ENCODE assay signal across 1 cellular context in the genomic region with DNA sequence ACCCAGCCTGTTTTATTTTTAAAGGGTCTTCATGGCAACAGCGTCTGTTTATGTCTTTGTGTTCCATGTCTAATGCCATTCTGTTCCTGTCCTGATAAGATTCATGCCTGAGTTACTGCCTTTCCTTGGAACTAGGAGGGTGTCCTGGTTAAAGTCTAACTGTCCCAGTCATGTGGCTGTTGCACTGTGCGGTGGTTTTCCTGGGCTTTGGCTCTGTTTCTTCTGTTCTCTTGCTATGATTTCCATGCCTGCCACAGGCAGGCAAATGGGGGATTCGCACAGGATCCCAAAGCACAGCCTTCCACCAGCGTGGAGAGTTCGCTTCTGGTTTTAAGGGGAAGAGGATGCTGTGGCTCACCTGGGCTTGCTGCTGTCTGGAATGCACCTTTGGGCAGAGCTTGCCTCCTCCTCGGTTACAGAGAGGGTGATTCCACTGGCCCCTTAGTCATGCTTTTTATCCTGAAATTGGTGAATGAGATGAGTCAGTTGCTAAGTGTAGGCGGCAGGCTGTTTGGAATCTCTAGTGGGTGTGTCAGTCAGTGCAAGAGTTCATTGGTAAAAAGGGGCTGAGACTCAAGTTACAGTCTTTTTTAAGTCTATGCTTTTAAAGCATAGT.
TF ChIP-seq lines count a peak whose summit lies in the region.

No MANE protein-coding gene starts in this region.

TF ChIP-seq in K562, 482 proteins besides CTCF, POLR2A, EP300 and RAD21 (continued from another document and continues in another):
- TF ChIP-seq, protein P1, sequence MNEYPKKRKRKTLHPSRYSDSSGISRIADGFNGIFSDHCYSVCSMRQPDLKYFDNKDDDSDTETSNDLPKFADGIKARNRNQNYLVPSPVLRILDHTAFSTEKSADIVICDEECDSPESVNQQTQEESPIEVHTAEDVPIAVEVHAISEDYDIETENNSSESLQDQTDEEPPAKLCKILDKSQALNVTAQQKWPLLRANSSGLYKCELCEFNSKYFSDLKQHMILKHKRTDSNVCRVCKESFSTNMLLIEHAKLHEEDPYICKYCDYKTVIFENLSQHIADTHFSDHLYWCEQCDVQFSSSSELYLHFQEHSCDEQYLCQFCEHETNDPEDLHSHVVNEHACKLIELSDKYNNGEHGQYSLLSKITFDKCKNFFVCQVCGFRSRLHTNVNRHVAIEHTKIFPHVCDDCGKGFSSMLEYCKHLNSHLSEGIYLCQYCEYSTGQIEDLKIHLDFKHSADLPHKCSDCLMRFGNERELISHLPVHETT (CRISPR knock-in tag; conservative IDR thresholded peaks at IDR 0.05 in 1 of 2, IDR thresholded peaks at IDR 0.05 in 1 of 2) = no peak
- TF ChIP-seq TEAD4 (IDR thresholded peaks at IDR 0.05; ENCODE audit: low read length) (peak; percentile 19), TEAD4 (CRISPR knock-in tag; IDR thresholded peaks at IDR 0.05; ENCODE audit: borderline replicate concordance) (no peak), NEUROD1 (IDR thresholded peaks at IDR 0.05; ENCODE audit: borderline replicate concordance, low read depth, low read length, partially characterized antibody) (peak; percentile 58), NFRKB (IDR thresholded peaks at IDR 0.05; ENCODE audit: low read depth) (no peak), ILK (tag; IDR thresholded peaks at IDR 0.05; ENCODE audit: borderline replicate concordance, low read depth) (no peak), ZNF311 (CRISPR knock-in tag; IDR thresholded peaks at IDR 0.05) (no peak), FOXJ2 (tag; IDR thresholded peaks at IDR 0.05) (peak; percentile 86), MAFG (tag; conservative IDR thresholded peaks at IDR 0.05) (peak; percentile 38; the same call in 1 of the 2 replicates), ZNF239 (CRISPR knock-in tag; IDR thresholded peaks at IDR 0.05) (no peak), NCOA2 (IDR thresholded peaks at IDR 0.05; ENCODE audit: partially characterized antibody in 2 of 2) (no peak), PRPF4 (IDR thresholded peaks at IDR 0.05; ENCODE audit: insufficient read depth, low read depth, low read length, poor library complexity, severe bottlenecking) (no peak), ZFX (CRISPR knock-in tag; IDR thresholded peaks at IDR 0.05) (no peak), PYGO2 (tag; IDR thresholded peaks at IDR 0.05) (no peak), MIER1 (IDR thresholded peaks at IDR 0.05; ENCODE audit: low read depth) (no peak), HEY1 (CRISPR knock-in tag; IDR thresholded peaks at IDR 0.05; ENCODE audit: borderline replicate concordance) (no peak), TAF9B (IDR thresholded peaks at IDR 0.05; ENCODE audit: partially characterized antibody) (peak; percentile 41), CREB1 (IDR thresholded peaks at IDR 0.05) (no peak), CREB1 (CRISPR knock-in tag; IDR thresholded peaks at IDR 0.05) (no peak), HMGN3 (IDR thresholded peaks at IDR 0.05; ENCODE audit: borderline replicate concordance, extremely low read depth, insufficient read length, low read depth, low read length) (no peak), RCOR1 (IDR thresholded peaks at IDR 0.05; ENCODE audit: borderline replicate concordance in 1 of 2, low read depth in 2 of 2, low read length in 2 of 2) (0 out of 4 replicates have a peak, but pooled peaks of 1 of the 2 experiments have one; percentile 12), BHLHE40 (IDR thresholded peaks at IDR 0.05; ENCODE audit: low read length) (no peak; the same call in 1 of the 2 replicates), RBBP5 (IDR thresholded peaks at IDR 0.05; ENCODE audit: borderline replicate concordance, insufficient read depth, low read length, poor library complexity, severe bottlenecking) (peak; percentile 23), ZNF507 (tag; conservative IDR thresholded peaks at IDR 0.05) (no peak), ZNF324 (CRISPR knock-in tag; IDR thresholded peaks at IDR 0.05) (no peak), ZNF184 (CRISPR knock-in tag; IDR thresholded peaks at IDR 0.05) (no peak), FOXJ3 (CRISPR knock-in tag; IDR thresholded peaks at IDR 0.05) (no peak), ZNF121 (CRISPR knock-in tag; conservative IDR thresholded peaks at IDR 0.05) (no peak), FOXK1 (CRISPR knock-in tag; IDR thresholded peaks at IDR 0.05; ENCODE audit: borderline replicate concordance) (no peak), KLF1 (tag; IDR thresholded peaks at IDR 0.05) (no peak), HIVEP1 (CRISPR knock-in tag; IDR thresholded peaks at IDR 0.05) (no peak), TCF7L2 (IDR thresholded peaks at IDR 0.05; ENCODE audit: low read depth, low read length) (no peak), EGR1 (conservative IDR thresholded peaks at IDR 0.05) (peak; percentile 94), HMG20A (CRISPR knock-in tag; conservative IDR thresholded peaks at IDR 0.05) (no peak), FOS (IDR thresholded peaks at IDR 0.05; ENCODE audit: extremely low read depth, insufficient read length) (peak; percentile 27), HDAC8 (tag; IDR thresholded peaks at IDR 0.05) (no peak), CHCHD3 (CRISPR knock-in tag; IDR thresholded peaks at IDR 0.05) (no peak), LCOR (CRISPR knock-in tag; IDR thresholded peaks at IDR 0.05) (0 out of 2 replicates have a peak, but pooled peaks have one; percentile 30), TCF3 (CRISPR knock-in tag; IDR thresholded peaks at IDR 0.05) (0 out of 2 replicates have a peak, but pooled peaks have one; percentile 6)
- TF ChIP-seq, protein P2, sequence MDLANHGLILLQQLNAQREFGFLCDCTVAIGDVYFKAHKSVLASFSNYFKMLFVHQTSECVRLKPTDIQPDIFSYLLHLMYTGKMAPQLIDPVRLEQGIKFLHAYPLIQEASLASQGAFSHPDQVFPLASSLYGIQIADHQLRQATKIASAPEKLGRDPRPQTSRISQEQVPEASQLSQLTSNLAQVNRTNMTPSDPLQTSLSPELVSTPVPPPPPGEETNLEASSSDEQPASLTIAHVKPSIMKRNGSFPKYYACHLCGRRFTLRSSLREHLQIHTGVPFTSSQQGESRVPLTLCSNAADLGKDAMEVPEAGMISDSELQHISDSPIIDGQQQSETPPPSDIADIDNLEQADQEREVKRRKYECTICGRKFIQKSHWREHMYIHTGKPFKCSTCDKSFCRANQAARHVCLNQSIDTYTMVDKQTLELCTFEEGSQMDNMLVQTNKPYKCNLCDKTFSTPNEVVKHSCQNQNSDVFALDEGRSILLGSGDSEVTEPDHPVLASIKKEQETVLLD (IDR thresholded peaks at IDR 0.05) = peak; percentile 33; the same call in 1 of the 2 replicates
- TF ChIP-seq, protein P3, sequence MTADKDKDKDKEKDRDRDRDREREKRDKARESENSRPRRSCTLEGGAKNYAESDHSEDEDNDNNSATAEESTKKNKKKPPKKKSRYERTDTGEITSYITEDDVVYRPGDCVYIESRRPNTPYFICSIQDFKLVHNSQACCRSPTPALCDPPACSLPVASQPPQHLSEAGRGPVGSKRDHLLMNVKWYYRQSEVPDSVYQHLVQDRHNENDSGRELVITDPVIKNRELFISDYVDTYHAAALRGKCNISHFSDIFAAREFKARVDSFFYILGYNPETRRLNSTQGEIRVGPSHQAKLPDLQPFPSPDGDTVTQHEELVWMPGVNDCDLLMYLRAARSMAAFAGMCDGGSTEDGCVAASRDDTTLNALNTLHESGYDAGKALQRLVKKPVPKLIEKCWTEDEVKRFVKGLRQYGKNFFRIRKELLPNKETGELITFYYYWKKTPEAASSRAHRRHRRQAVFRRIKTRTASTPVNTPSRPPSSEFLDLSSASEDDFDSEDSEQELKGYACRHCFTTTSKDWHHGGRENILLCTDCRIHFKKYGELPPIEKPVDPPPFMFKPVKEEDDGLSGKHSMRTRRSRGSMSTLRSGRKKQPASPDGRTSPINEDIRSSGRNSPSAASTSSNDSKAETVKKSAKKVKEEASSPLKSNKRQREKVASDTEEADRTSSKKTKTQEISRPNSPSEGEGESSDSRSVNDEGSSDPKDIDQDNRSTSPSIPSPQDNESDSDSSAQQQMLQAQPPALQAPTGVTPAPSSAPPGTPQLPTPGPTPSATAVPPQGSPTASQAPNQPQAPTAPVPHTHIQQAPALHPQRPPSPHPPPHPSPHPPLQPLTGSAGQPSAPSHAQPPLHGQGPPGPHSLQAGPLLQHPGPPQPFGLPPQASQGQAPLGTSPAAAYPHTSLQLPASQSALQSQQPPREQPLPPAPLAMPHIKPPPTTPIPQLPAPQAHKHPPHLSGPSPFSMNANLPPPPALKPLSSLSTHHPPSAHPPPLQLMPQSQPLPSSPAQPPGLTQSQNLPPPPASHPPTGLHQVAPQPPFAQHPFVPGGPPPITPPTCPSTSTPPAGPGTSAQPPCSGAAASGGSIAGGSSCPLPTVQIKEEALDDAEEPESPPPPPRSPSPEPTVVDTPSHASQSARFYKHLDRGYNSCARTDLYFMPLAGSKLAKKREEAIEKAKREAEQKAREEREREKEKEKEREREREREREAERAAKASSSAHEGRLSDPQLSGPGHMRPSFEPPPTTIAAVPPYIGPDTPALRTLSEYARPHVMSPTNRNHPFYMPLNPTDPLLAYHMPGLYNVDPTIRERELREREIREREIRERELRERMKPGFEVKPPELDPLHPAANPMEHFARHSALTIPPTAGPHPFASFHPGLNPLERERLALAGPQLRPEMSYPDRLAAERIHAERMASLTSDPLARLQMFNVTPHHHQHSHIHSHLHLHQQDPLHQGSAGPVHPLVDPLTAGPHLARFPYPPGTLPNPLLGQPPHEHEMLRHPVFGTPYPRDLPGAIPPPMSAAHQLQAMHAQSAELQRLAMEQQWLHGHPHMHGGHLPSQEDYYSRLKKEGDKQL (CRISPR knock-in tag; IDR thresholded peaks at IDR 0.05; ENCODE audit: borderline replicate concordance) = no peak
- TF ChIP-seq, protein P4, sequence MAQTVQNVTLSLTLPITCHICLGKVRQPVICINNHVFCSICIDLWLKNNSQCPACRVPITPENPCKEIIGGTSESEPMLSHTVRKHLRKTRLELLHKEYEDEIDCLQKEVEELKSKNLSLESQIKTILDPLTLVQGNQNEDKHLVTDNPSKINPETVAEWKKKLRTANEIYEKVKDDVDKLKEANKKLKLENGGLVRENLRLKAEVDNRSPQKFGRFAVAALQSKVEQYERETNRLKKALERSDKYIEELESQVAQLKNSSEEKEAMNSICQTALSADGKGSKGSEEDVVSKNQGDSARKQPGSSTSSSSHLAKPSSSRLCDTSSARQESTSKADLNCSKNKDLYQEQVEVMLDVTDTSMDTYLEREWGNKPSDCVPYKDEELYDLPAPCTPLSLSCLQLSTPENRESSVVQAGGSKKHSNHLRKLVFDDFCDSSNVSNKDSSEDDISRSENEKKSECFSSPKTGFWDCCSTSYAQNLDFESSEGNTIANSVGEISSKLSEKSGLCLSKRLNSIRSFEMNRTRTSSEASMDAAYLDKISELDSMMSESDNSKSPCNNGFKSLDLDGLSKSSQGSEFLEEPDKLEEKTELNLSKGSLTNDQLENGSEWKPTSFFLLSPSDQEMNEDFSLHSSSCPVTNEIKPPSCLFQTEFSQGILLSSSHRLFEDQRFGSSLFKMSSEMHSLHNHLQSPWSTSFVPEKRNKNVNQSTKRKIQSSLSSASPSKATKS (CRISPR knock-in tag; IDR thresholded peaks at IDR 0.05) = no peak
- TF ChIP-seq, protein P5, sequence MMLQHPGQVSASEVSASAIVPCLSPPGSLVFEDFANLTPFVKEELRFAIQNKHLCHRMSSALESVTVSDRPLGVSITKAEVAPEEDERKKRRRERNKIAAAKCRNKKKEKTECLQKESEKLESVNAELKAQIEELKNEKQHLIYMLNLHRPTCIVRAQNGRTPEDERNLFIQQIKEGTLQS (IDR thresholded peaks at IDR 0.05) = peak; percentile 88
- TF ChIP-seq, protein P5 (CRISPR knock-in tag; conservative IDR thresholded peaks at IDR 0.05) = no peak
- TF ChIP-seq, protein P6, sequence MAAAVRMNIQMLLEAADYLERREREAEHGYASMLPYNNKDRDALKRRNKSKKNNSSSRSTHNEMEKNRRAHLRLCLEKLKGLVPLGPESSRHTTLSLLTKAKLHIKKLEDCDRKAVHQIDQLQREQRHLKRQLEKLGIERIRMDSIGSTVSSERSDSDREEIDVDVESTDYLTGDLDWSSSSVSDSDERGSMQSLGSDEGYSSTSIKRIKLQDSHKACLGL (CRISPR knock-in tag; IDR thresholded peaks at IDR 0.05; ENCODE audit: borderline replicate concordance, poor library complexity, severe bottlenecking) = no peak
- TF ChIP-seq, protein P7, sequence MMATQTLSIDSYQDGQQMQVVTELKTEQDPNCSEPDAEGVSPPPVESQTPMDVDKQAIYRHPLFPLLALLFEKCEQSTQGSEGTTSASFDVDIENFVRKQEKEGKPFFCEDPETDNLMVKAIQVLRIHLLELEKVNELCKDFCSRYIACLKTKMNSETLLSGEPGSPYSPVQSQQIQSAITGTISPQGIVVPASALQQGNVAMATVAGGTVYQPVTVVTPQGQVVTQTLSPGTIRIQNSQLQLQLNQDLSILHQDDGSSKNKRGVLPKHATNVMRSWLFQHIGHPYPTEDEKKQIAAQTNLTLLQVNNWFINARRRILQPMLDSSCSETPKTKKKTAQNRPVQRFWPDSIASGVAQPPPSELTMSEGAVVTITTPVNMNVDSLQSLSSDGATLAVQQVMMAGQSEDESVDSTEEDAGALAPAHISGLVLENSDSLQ (IDR thresholded peaks at IDR 0.05) = peak; percentile 88
- TF ChIP-seq, protein P8, sequence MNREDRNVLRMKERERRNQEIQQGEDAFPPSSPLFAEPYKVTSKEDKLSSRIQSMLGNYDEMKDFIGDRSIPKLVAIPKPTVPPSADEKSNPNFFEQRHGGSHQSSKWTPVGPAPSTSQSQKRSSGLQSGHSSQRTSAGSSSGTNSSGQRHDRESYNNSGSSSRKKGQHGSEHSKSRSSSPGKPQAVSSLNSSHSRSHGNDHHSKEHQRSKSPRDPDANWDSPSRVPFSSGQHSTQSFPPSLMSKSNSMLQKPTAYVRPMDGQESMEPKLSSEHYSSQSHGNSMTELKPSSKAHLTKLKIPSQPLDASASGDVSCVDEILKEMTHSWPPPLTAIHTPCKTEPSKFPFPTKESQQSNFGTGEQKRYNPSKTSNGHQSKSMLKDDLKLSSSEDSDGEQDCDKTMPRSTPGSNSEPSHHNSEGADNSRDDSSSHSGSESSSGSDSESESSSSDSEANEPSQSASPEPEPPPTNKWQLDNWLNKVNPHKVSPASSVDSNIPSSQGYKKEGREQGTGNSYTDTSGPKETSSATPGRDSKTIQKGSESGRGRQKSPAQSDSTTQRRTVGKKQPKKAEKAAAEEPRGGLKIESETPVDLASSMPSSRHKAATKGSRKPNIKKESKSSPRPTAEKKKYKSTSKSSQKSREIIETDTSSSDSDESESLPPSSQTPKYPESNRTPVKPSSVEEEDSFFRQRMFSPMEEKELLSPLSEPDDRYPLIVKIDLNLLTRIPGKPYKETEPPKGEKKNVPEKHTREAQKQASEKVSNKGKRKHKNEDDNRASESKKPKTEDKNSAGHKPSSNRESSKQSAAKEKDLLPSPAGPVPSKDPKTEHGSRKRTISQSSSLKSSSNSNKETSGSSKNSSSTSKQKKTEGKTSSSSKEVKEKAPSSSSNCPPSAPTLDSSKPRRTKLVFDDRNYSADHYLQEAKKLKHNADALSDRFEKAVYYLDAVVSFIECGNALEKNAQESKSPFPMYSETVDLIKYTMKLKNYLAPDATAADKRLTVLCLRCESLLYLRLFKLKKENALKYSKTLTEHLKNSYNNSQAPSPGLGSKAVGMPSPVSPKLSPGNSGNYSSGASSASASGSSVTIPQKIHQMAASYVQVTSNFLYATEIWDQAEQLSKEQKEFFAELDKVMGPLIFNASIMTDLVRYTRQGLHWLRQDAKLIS (CRISPR knock-in tag; IDR thresholded peaks at IDR 0.05) = no peak
